ENCODE assay signal across 24 cellular contexts in genomic region chr1:203577874-203578464, GRCh38. TPM values are rescaled to one million over a fixed set of nuclear protein-coding genes. Genes with fewer than 3 reads are reported as not detected.
A peak's percentile ranks its signal among the peaks of the same experiment; 100 is the strongest.
DNase-seq lines count a peak whose midpoint lies in the region; FAIRE-seq and TF ChIP-seq lines count a peak whose summit lies in the region.
"Had no signal": no experiment of that assay in that cellular context is flagged by ENCODE, and none has a peak within 500 bp of the region (broad histone marks: within the 10 kb centered on the region; RNA-seq: fewer than 3 reads in every experiment).

No MANE protein-coding gene starts in this region.

- no peaks in the 10 kb centered on the region for H3K27me3 ChIP-seq in H9 (ENCODE audit: insufficient read depth, low read length)
- H3K27me3 ChIP-seq in bronchial epithelial cell (ENCODE audit: control insufficient read depth, insufficient read depth, low read length) = peaks cover 3% of the 10 kb centered on the region
- H3K27me3 ChIP-seq in neuronal stem cell (ENCODE audit: control insufficient read depth in 3 of 3, insufficient read depth in 3 of 3, low read depth in 1 of 3, low read length in 3 of 3) = peaks cover 0 to 4% (median 0%) of the 10 kb centered on the region in 3 experiments
- no peaks in the 10 kb centered on the region for H3K27me3 ChIP-seq in prostate gland (replicated peaks; ENCODE audit: insufficient read depth)
- H3K27me3 ChIP-seq: BLaER1 had no signal

- no peak overlapping the region for H3K56ac ChIP-seq in H9 (ENCODE audit: insufficient read length, low read depth, low read length)

- H3K36me3 ChIP-seq in bronchial epithelial cell (ENCODE audit: control insufficient read depth, insufficient read depth, low read length) (no peaks in the 10 kb centered on the region), neuronal stem cell (replicated peaks in 1 of 2; ENCODE audit: control insufficient read depth in 2 of 2, insufficient read depth in 2 of 2, low read length in 2 of 2) (no peaks in the 10 kb centered on the region), prostate gland (no peaks in the 10 kb centered on the region)
- H3K36me3 ChIP-seq: BLaER1 had no signal

- H2BK20ac ChIP-seq in H9 (ENCODE audit: low read depth, low read length, poor library complexity, severe bottlenecking) = no peak overlapping the region

- TF ChIP-seq POLR2A in prostate gland (IDR thresholded peaks at IDR 0.05) = no peak

- H3K27ac ChIP-seq in H9 (ENCODE audit: insufficient read length, low read depth, low read length) = peak overlapping the region; percentile 13
- H3K27ac ChIP-seq in neuronal stem cell (replicated peaks; ENCODE audit: low read length) = no peak overlapping the region
- H3K27ac ChIP-seq in prostate gland = no peak overlapping the region
- H3K27ac ChIP-seq: 22Rv1, BLaER1, C4-2B, GM23248 had no signal

- WGBS in H9 (ENCODE audit: extremely low coverage, insufficient read length, low lambda C conversion rate) = no CpG with 5 or more reads among the region's 7 CpGs
- no CpG with 5 or more reads among the region's 7 CpGs for WGBS in neuronal stem cell (ENCODE audit: extremely low coverage in 2 of 2, insufficient read length in 2 of 2, insufficient replicate concordance in 1 of 2), 2 donors
- WGBS in prostate gland = 75% methylated on average over 7 of the region's 7 CpGs

- peaks cover 6% of the 10 kb centered on the region for H3K27me3 Mint-ChIP-seq in H9 (ENCODE audit: low read depth)

- H4K91ac ChIP-seq in H9 (ENCODE audit: insufficient read length, low read depth, low read length) = no peak overlapping the region
- no peak overlapping the region for H4K91ac ChIP-seq in neuronal stem cell (ENCODE audit: low read depth, low read length, poor library complexity)

- peak overlapping the region; percentile 51 for H4K5ac ChIP-seq in H9 (ENCODE audit: insufficient read length, low read depth, low read length)

- no peak overlapping the region for H2BK12ac ChIP-seq in H9 (ENCODE audit: insufficient read length, low read depth, low read length)
- H2BK12ac ChIP-seq in neuronal stem cell (ENCODE audit: low read length) = no peak overlapping the region

- H3K79me1 ChIP-seq in H9 (ENCODE audit: insufficient read depth, low read depth, low read length, poor library complexity, severe bottlenecking) (no peaks in the 10 kb centered on the region), neuronal stem cell (ENCODE audit: low read depth, low read length) (no peaks in the 10 kb centered on the region)

- H4K8ac ChIP-seq in H9 (replicated peaks; ENCODE audit: insufficient read length, low read depth, low read length) = no peak overlapping the region
- H4K8ac ChIP-seq in neuronal stem cell (ENCODE audit: low read depth, low read length) = no peak overlapping the region

- H3T11ph ChIP-seq in H9 (ENCODE audit: low read length) = no peak overlapping the region

- H3K4me1 Mint-ChIP-seq in H9 = peaks cover 0 to 9% of the 10 kb centered on the region in 2 experiments; a peak in 2 of 4 replicates
- H3K4me1 Mint-ChIP-seq: B cell; CD4-positive, CD25-positive, alpha-beta regulatory T cell had no signal

- no peak overlapping the region for H3K4me3 ChIP-seq in bronchial epithelial cell (ENCODE audit: low read depth, low read length)
- no peak overlapping the region for H3K4me3 ChIP-seq in neuronal stem cell (ENCODE audit: low read length in 2 of 2)
- H3K4me3 ChIP-seq in prostate gland = no peak overlapping the region
- H3K4me3 ChIP-seq: BLaER1, GM12878, GM23248 had no signal

- intact Hi-C loops in prostate gland (cut with DNase I) = no loop called here

- no peak overlapping the region for H3K18ac ChIP-seq in H9 (ENCODE audit: insufficient read length, low read depth, low read length)
- H3K18ac ChIP-seq in neuronal stem cell (ENCODE audit: low read length) = peak overlapping the region; percentile 24

- H3K4me2 ChIP-seq in H9 (ENCODE audit: insufficient read depth, insufficient read length, low read length) (no peak overlapping the region), neuronal stem cell (ENCODE audit: insufficient read depth, low read length, poor library complexity, severe bottlenecking) (no peak overlapping the region)
- H3K4me2 ChIP-seq: BLaER1 had no signal

- peak; percentile 25 for DNase-seq in NCI-H1436 (lab: John Stamatoyannopoulos, UW)
- DNase-seq in NCI-H1436 treated with DMSO at 0.1 percent for 48 hours (lab: John Stamatoyannopoulos, UW) = no peak
- no peak for DNase-seq in H9
- DNase-seq in bronchial epithelial cell (ENCODE audit: low read depth) = no peak
- DNase-seq in neuronal stem cell (ENCODE audit: low spot score) = no peak
- DNase-seq in NCI-H1092 (lab: John Stamatoyannopoulos, UW) = no peak
- DNase-seq in prostate gland (ENCODE audit: low spot score) = no peak
- DNase-seq: Caco-2; CD4-positive, CD25-positive, alpha-beta regulatory T cell; CD8-positive, alpha-beta T cell; DMS 273 treated with DMSO at 0.1 percent for 48 hours; DMS79; EL; GDM1; GM23248; H7 had no signal

- no peak overlapping the region for H3K14ac ChIP-seq in H9 (ENCODE audit: insufficient read depth, low read length)
- no peak overlapping the region for H3K14ac ChIP-seq in neuronal stem cell (ENCODE audit: low read length)

- FAIRE-seq in bronchial epithelial cell (lab: Jason Lieb, UNC) = peak; percentile 83
- FAIRE-seq: A204.1, GM12878, GM19239, H1 had no signal

- no peaks in the 10 kb centered on the region for H4K20me1 ChIP-seq in H9 (ENCODE audit: control insufficient read depth, insufficient read depth, insufficient read length)
- H4K20me1 ChIP-seq: BLaER1 had no signal

- H2BK120ac ChIP-seq in H9 (ENCODE audit: low read depth, low read length, poor library complexity, severe bottlenecking) (no peak overlapping the region), neuronal stem cell (ENCODE audit: low read depth, low read length) (no peak overlapping the region)

- no peak overlapping the region for H3K4me3 Mint-ChIP-seq in H9
- H3K4me3 Mint-ChIP-seq: B cell; CD8-positive, alpha-beta T cell had no signal

- no peak overlapping the region for H3K9ac ChIP-seq in H9 (ENCODE audit: extremely low read depth, insufficient read length, low read length)
- H3K9ac ChIP-seq in neuronal stem cell (ENCODE audit: low read depth, low read length, poor library complexity) = no peak overlapping the region
- H3K9ac ChIP-seq: BLaER1, GM23248 had no signal

- H3K27ac Mint-ChIP-seq in H9 = no peak overlapping the region
- H3K27ac Mint-ChIP-seq: B cell; CD8-positive, alpha-beta T cell had no signal

- no peak overlapping the region for H2AFZ ChIP-seq in H9 (ENCODE audit: low read length)
- H2AFZ ChIP-seq in neuronal stem cell (ENCODE audit: low read length) = no peak overlapping the region
- H2AFZ ChIP-seq: GM23248 had no signal

- H3K4ac ChIP-seq in H9 (ENCODE audit: low read depth, low read length) (no peak overlapping the region), neuronal stem cell (ENCODE audit: low read length) (no peak overlapping the region)

- H3K9me3 ChIP-seq in H9 (ENCODE audit: control insufficient read depth, low read depth, low read length) = no peaks in the 10 kb centered on the region
- no peaks in the 10 kb centered on the region for H3K9me3 ChIP-seq in neuronal stem cell (replicated peaks in 1 of 2; ENCODE audit: control insufficient read depth in 2 of 2, insufficient read depth in 1 of 2, low read depth in 1 of 2, low read length in 2 of 2)
- H3K9me3 ChIP-seq in prostate gland = no peaks in the 10 kb centered on the region
- H3K9me3 ChIP-seq: BLaER1, Caco-2 had no signal

- H3K79me2 ChIP-seq in H9 (ENCODE audit: insufficient read depth, low read length) = no peaks in the 10 kb centered on the region

- no peaks in the 10 kb centered on the region for H3K23me2 ChIP-seq in H9 (ENCODE audit: insufficient read length, low read depth, low read length, poor library complexity, severe bottlenecking)

- TF ChIP-seq CTCF in H9 (conservative IDR thresholded peaks at IDR 0.05) (no peak), bronchial epithelial cell (IDR thresholded peaks at IDR 0.05; ENCODE audit: insufficient read depth, low read length, severe bottlenecking) (no peak), prostate gland (IDR thresholded peaks at IDR 0.05) (no peak)

- H2BK5ac ChIP-seq in H9 (ENCODE audit: insufficient read length, low read length) (no peak overlapping the region), neuronal stem cell (ENCODE audit: low read length) (no peak overlapping the region)

- H3K9me3 Mint-ChIP-seq in H9 = no peaks in the 10 kb centered on the region
- H3K9me3 Mint-ChIP-seq: CD8-positive, alpha-beta T cell had no signal

- no peaks in the 10 kb centered on the region for H3K36me3 Mint-ChIP-seq in H9 (ENCODE audit: insufficient read depth in 1 of 3, low read depth in 3 of 3)
- H3K36me3 Mint-ChIP-seq: CD4-positive, CD25-positive, alpha-beta regulatory T cell; CD8-positive, alpha-beta T cell had no signal

- no peak overlapping the region for H2AK5ac ChIP-seq in H9 (ENCODE audit: insufficient read length, low read length)
- H2AK5ac ChIP-seq in neuronal stem cell (ENCODE audit: low read depth, low read length) = no peak overlapping the region

- peak overlapping the region; percentile 9; the same call in 1 of the 2 replicates for H2BK15ac ChIP-seq in H9 (ENCODE audit: low read depth, low read length)
- no peak overlapping the region for H2BK15ac ChIP-seq in neuronal stem cell (ENCODE audit: low read length)

- H3K23ac ChIP-seq in H9 (ENCODE audit: insufficient read length, low read depth, low read length) (no peak overlapping the region), neuronal stem cell (ENCODE audit: low read depth, low read length, poor library complexity) (no peak overlapping the region)

- no peaks in the 10 kb centered on the region for H3K4me1 ChIP-seq in H9 (ENCODE audit: insufficient read depth, low read length)
- H3K4me1 ChIP-seq in neuronal stem cell (ENCODE audit: control insufficient read depth in 2 of 2, insufficient read depth in 1 of 2, low read depth in 1 of 2, low read length in 2 of 2) = peaks cover under 1 to 6% of the 10 kb centered on the region in 2 donors
- no peaks in the 10 kb centered on the region for H3K4me1 ChIP-seq in prostate gland (replicated peaks)
- H3K4me1 ChIP-seq: BLaER1, Caco-2 had no signal

RNA-seq across cellular contexts. Expression of gene ATP2B4, which starts 48.7 kb away (rescaled TPM):
- total RNA-seq in H9 (2021) (14.1 and 15.7 TPM in 2 replicates), bronchial epithelial cell (27.4 and 71.7 TPM in 2 replicates), prostate gland (100 to 1,000 TPM in 1 of 2 donors, 10 to 100 TPM in 1; 31.7 to 127 TPM)
- polyA plus RNA-seq in neuronal stem cell (2013, experiment 1 of 2) = 22.6 TPM
- 22.2 TPM for polyA plus RNA-seq in neuronal stem cell (2013, experiment 2 of 2)
